1 cellular context compared by ENCODE assay signal in the genomic region with DNA sequence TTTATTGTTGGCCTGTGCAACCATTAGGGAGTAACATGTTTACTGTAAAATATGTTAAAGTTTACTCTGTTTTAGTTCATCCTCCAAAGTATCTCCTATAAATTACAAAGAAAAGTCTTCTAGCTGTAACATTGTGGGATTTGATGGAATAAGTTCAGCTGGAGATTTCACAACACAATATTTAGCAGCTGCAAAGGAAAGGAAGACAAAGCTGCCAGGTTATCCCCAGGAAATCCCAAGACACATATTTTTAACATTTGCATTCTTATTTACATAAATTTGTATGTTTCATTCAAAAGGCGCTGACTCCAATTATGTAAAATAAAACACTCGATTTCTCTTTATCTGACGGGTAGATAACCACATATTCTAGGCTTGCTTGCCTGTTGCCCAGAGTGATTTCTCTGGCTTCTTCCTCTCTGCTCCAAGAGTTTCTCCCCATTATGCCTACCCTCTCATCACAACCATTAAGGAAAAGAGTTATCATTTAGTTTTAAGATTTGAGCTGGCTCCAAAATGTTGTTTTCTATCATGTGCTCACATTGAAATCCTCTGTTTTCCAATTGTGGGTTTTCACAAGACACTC.
TF ChIP-seq lines count a peak whose summit lies in the region.

No MANE protein-coding gene starts in this region.

TF ChIP-seq in GM23338, 12 proteins besides CTCF, POLR2A, EP300 and RAD21 (continued from another document):
- no peak for TF ChIP-seq ETS1 (IDR thresholded peaks at IDR 0.05)
- TF ChIP-seq EZH2phosphoT487 (IDR thresholded peaks at IDR 0.05; ENCODE audit: unreplicated experiment), result no peak
- no peak for TF ChIP-seq ZNF331 (CRISPR knock-in tag; IDR thresholded peaks at IDR 0.05; ENCODE audit: low read depth)
- no peak for TF ChIP-seq NANOG (IDR thresholded peaks at IDR 0.05; ENCODE audit: borderline replicate concordance)
- TF ChIP-seq EZH2 (IDR thresholded peaks at IDR 0.05; ENCODE audit: low read depth, unreplicated experiment), result no peak
- no peak for TF ChIP-seq REST (IDR thresholded peaks at IDR 0.05; ENCODE audit: unreplicated experiment)
